16 cellular contexts compared by ENCODE assay signal in genomic region chr6:122026572-122027369, GRCh38.
"Had no signal": no experiment of that assay in that cellular context is flagged by ENCODE, and none has a peak within 500 bp of the region (broad histone marks: within the 10 kb centered on the region; RNA-seq: fewer than 3 reads in every experiment).

No MANE protein-coding gene starts in this region.

- H3K36me3 ChIP-seq: gastrocnemius medialis, ovary, right atrium auricular region, sigmoid colon, tibial artery, upper lobe of left lung, uterus had no signal

- ATAC-seq: effector memory CD8-positive, alpha-beta T cell; gastrocnemius medialis; mucosa of descending colon; naive thymus-derived CD8-positive, alpha-beta T cell; stimulated activated naive CD8-positive, alpha-beta T cell treated with anti-CD3 and anti-CD28 coated beads, Interleukin-15, Interleukin-2, amounts not matched to agents 100 U/mL and 50 U/mL, for 24 hours had no signal

- H3K4me3 ChIP-seq: gastrocnemius medialis, mucosa of descending colon, ovary, right atrium auricular region, sigmoid colon, skin epidermis, tibial artery, upper lobe of left lung, uterus had no signal

- DNase-seq: effector memory CD8-positive, alpha-beta T cell; gastrocnemius medialis; glutamatergic neuron; kidney glomerular epithelial cell; mucosa of descending colon; naive thymus-derived CD8-positive, alpha-beta T cell; ovary; sigmoid colon; stimulated activated CD4-positive, alpha-beta T cell treated with anti-CD3 and anti-CD28 coated beads, Interleukin-12 subunit alpha, Interleukin-12 subunit beta, amount 100 ng/mL, for 4 hours; stimulated activated naive CD8-positive, alpha-beta T cell treated with anti-CD3 and anti-CD28 coated beads, Interleukin-15, Interleukin-2, amounts not matched to agents 100 U/mL and 50 U/mL, for 24 hours; tibial artery; upper lobe of left lung; uterus had no signal

- H3K4me1 ChIP-seq: gastrocnemius medialis, right atrium auricular region, sigmoid colon, tibial artery, upper lobe of left lung, uterus had no signal

- H3K27me3 ChIP-seq: gastrocnemius medialis, ovary, right atrium auricular region, sigmoid colon, tibial artery, upper lobe of left lung, uterus had no signal

- H3K27ac ChIP-seq: gastrocnemius medialis, ovary, right atrium auricular region, sigmoid colon, tibial artery, upper lobe of left lung, uterus had no signal

- H3K9me3 ChIP-seq: gastrocnemius medialis, mucosa of descending colon, ovary, right atrium auricular region, sigmoid colon, tibial artery, upper lobe of left lung, uterus had no signal

- FAIRE-seq: colon had no signal
